ENCODE assay signal across 1 cellular context in the genomic region with DNA sequence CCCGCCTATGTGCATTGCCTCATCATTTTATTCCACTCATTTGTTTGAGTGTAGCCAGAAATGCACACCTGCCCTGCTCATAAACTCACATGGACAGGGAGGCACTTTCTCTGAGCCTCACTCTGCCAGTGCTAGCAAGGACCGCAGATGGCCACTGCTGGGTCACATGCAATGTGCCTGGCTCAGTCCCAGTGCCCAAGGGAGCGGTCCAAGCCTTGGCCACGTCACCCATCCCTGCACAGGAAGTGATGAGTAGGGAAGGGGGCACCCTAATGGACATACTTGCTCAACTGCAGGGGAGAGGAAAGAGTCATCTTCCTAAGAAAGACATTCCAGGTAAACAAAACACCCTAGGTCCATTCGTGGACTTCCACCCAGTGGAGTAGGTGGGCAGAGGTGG.
TF ChIP-seq lines count a peak whose summit lies in the region.

No MANE protein-coding gene starts in this region.

TF ChIP-seq in HepG2, 621 proteins besides CTCF, POLR2A, EP300 and RAD21:
- TF ChIP-seq PAWR (CRISPR knock-in tag; IDR thresholded peaks at IDR 0.05; ENCODE audit: borderline replicate concordance) (no peak), GABPB1 (CRISPR knock-in tag; IDR thresholded peaks at IDR 0.05) (peak; percentile 48; the same call in 1 of the 2 replicates)
